Comparison of ENCODE assay signal across 20 cellular contexts in the genomic region with DNA sequence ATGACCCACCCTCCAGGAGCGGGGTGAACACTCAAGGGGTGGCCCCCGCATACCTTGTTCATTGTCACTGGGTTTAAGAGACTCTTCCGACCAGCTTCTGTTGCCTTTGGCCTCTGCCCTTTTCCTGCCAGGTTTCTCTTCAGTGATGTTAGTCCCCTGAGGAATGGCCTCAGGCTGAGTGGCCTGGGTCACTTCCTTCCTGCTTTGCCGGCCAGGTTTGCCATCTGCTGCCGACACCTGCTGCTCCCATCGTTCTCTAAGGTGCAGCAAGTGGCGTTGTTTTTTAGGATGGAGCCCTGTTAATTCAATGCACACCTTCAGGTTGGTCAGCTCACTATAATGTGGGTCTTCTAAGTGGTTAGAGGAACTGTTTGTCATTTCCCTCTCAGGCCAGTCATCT. TPM values are rescaled to one million over a fixed set of nuclear protein-coding genes. Genes with fewer than 3 reads are reported as not detected.
DNase-seq lines count a peak whose midpoint lies in the region; ATAC-seq and TF ChIP-seq lines count a peak whose summit lies in the region.
"Had no signal": no experiment of that assay in that cellular context is flagged by ENCODE, and none has a peak within 500 bp of the region (broad histone marks: within the 10 kb centered on the region; RNA-seq: fewer than 3 reads in every experiment).

No MANE protein-coding gene starts in this region.

- CTCF ChIA-PET in activated naive CD4-positive, alpha-beta T cell treated with anti-CD3 and anti-CD28 coated beads, Interleukin-2, amount 10 ng/mL, durations not matched to agents 7 days and 5 days (lab: Charles Lee): no interaction called here

- H3K4me3 ChIP-seq in body of pancreas: no peak overlapping the region
- H3K4me3 ChIP-seq: lower lobe of right lung had no signal

- no peaks in the 10 kb centered on the region for H3K27me3 ChIP-seq in body of pancreas
- H3K27me3 ChIP-seq: foreskin keratinocyte had no signal

- H3K27me3 Mint-ChIP-seq in activated naive CD4-positive, alpha-beta T cell treated with anti-CD3 and anti-CD28 coated beads, Interleukin-2, amount 10 ng/mL, durations not matched to agents 7 days and 5 days: no peaks in the 10 kb centered on the region
- H3K27me3 Mint-ChIP-seq in stimulated activated naive B cell treated with anti-CD40 and anti-IgM and Interleukin-4, amounts not matched to agents 10 μg/mL and 1 μg/mL and 100 μg/mL, for 72 hours: peaks cover 0 to 3% of the 10 kb centered on the region in 2 donors
- H3K27me3 Mint-ChIP-seq: activated T-helper 17 cell treated with anti-CD3 and anti-CD28 coated beads, Interleukin-2, amount 50 U/mL, for 72 hours had no signal

- 36 to 65% methylated on average over 4 to 7 of the region's 7 CpGs for WGBS in body of pancreas, 2 donors

- H3K27ac ChIP-seq in body of pancreas: no peak overlapping the region
- H3K27ac ChIP-seq: 22Rv1, foreskin keratinocyte, HL-60, lower lobe of right lung had no signal

- H3K36me3 Mint-ChIP-seq in activated naive CD4-positive, alpha-beta T cell treated with anti-CD3 and anti-CD28 coated beads, Interleukin-2, amount 10 ng/mL, durations not matched to agents 7 days and 5 days: peaks cover 49% of the 10 kb centered on the region
- peaks cover 17 to 30% of the 10 kb centered on the region in 2 donors for H3K36me3 Mint-ChIP-seq in activated naive CD4-positive, alpha-beta T cell treated with anti-CD3 and anti-CD28 coated beads, Interleukin-2, amount 50 U/mL, for 72 hours
- H3K36me3 Mint-ChIP-seq in stimulated activated naive B cell treated with anti-CD40 and anti-IgM and Interleukin-4, amounts not matched to agents 10 μg/mL and 1 μg/mL and 100 μg/mL, for 72 hours: peaks cover 31 to 51% of the 10 kb centered on the region in 2 donors

- DNase-seq in DMS153 (lab: John Stamatoyannopoulos, UW): peak; percentile 60
- DNase-seq in DMS153 treated with DMSO at 0.1 percent for 48 hours (lab: John Stamatoyannopoulos, UW; ENCODE audit: unreplicated experiment): no peak
- no peak for DNase-seq in activated naive CD4-positive, alpha-beta T cell treated with anti-CD3 and anti-CD28 coated beads, Interleukin-2, amount 10 ng/mL, durations not matched to agents 7 days and 5 days
- no peak for DNase-seq in activated naive CD4-positive, alpha-beta T cell treated with anti-CD3 and anti-CD28 coated beads, Interleukin-2, amount 50 U/mL, for 72 hours (ENCODE audit: low spot score in 2 of 2)
- peak in 3 of 4 donors; percentile 46 to 54 (median 49) for DNase-seq in body of pancreas
- DNase-seq in stimulated activated naive B cell treated with anti-CD40 and anti-IgM and Interleukin-4, amounts not matched to agents 10 μg/mL and 1 μg/mL and 100 μg/mL, for 72 hours: no peak
- no peak for DNase-seq in activated CD4-positive, alpha-beta T cell treated with anti-CD3 and anti-CD28 coated beads for 4 hours
- DNase-seq: AML-193; erythroblast; foreskin keratinocyte; GDM1; islet precursor cell; lower lobe of right lung; NK-92 treated with Interleukin-12 subunit alpha and Interleukin-12 subunit beta, amount 100 ng/mL, for 24 hours; WERI-Rb-1 had no signal

- TF ChIP-seq POLR2A in body of pancreas (IDR thresholded peaks at IDR 0.05): no peak

- H3K4me1 ChIP-seq in body of pancreas: no peaks in the 10 kb centered on the region
- H3K4me1 ChIP-seq: lower lobe of right lung had no signal

- H3K9me3 Mint-ChIP-seq in activated naive CD4-positive, alpha-beta T cell treated with anti-CD3 and anti-CD28 coated beads, Interleukin-2, amount 10 ng/mL, durations not matched to agents 7 days and 5 days: no peaks in the 10 kb centered on the region
- H3K9me3 Mint-ChIP-seq in activated naive CD4-positive, alpha-beta T cell treated with anti-CD3 and anti-CD28 coated beads, Interleukin-2, amount 50 U/mL, for 72 hours: no peaks in the 10 kb centered on the region
- no peaks in the 10 kb centered on the region for H3K9me3 Mint-ChIP-seq in stimulated activated naive B cell treated with anti-CD40 and anti-IgM and Interleukin-4, amounts not matched to agents 10 μg/mL and 1 μg/mL and 100 μg/mL, for 72 hours
- H3K9me3 Mint-ChIP-seq: activated T-helper 17 cell treated with anti-CD3 and anti-CD28 coated beads, Interleukin-2, amount 50 U/mL, for 72 hours had no signal

- H3K36me3 ChIP-seq in body of pancreas (replicated peaks in 1 of 2; ENCODE audit: insufficient read depth in 1 of 2, low read depth in 2 of 2): no peaks in the 10 kb centered on the region

- no peak overlapping the region for H3K4me3 Mint-ChIP-seq in activated naive CD4-positive, alpha-beta T cell treated with anti-CD3 and anti-CD28 coated beads, Interleukin-2, amount 10 ng/mL, durations not matched to agents 7 days and 5 days
- H3K4me3 Mint-ChIP-seq in stimulated activated naive B cell treated with anti-CD40 and anti-IgM and Interleukin-4, amounts not matched to agents 10 μg/mL and 1 μg/mL and 100 μg/mL, for 72 hours: no peak overlapping the region
- H3K4me3 Mint-ChIP-seq: activated T-helper 17 cell treated with anti-CD3 and anti-CD28 coated beads, Interleukin-2, amount 50 U/mL, for 72 hours had no signal

- no peaks in the 10 kb centered on the region for H3K9me3 ChIP-seq in body of pancreas
- H3K9me3 ChIP-seq: lower lobe of right lung had no signal

- H3K27ac Mint-ChIP-seq in activated naive CD4-positive, alpha-beta T cell treated with anti-CD3 and anti-CD28 coated beads, Interleukin-2, amount 10 ng/mL, durations not matched to agents 7 days and 5 days: peak overlapping the region; percentile 76
- peak overlapping the region in 1 of 2 donors; percentile 22 for H3K27ac Mint-ChIP-seq in activated naive CD4-positive, alpha-beta T cell treated with anti-CD3 and anti-CD28 coated beads, Interleukin-2, amount 50 U/mL, for 72 hours
- H3K27ac Mint-ChIP-seq in stimulated activated naive B cell treated with anti-CD40 and anti-IgM and Interleukin-4, amounts not matched to agents 10 μg/mL and 1 μg/mL and 100 μg/mL, for 72 hours: peak overlapping the region; percentile 16
- H3K27ac Mint-ChIP-seq: activated T-helper 17 cell treated with anti-CD3 and anti-CD28 coated beads, Interleukin-2, amount 50 U/mL, for 72 hours had no signal

- no peak for TF ChIP-seq CTCF in body of pancreas (IDR thresholded peaks at IDR 0.05)

- intact Hi-C loops in body of pancreas (cut with DNase I): no loop called here

- H3K4me1 Mint-ChIP-seq in activated naive CD4-positive, alpha-beta T cell treated with anti-CD3 and anti-CD28 coated beads, Interleukin-2, amount 10 ng/mL, durations not matched to agents 7 days and 5 days: peaks cover 72% of the 10 kb centered on the region
- peaks cover 0 to 11% of the 10 kb centered on the region in 2 donors for H3K4me1 Mint-ChIP-seq in stimulated activated naive B cell treated with anti-CD40 and anti-IgM and Interleukin-4, amounts not matched to agents 10 μg/mL and 1 μg/mL and 100 μg/mL, for 72 hours

- ATAC-seq in activated naive CD4-positive, alpha-beta T cell treated with anti-CD3 and anti-CD28 coated beads, Interleukin-2, amount 50 U/mL, for 72 hours: no peak
- ATAC-seq in body of pancreas (no peak), GM19395 (IDR thresholded peaks at IDR 0.05; ENCODE audit: unreplicated experiment) (no peak)
- ATAC-seq in stimulated activated naive B cell treated with anti-CD40 and anti-IgM and Interleukin-4, amounts not matched to agents 10 μg/mL and 1 μg/mL and 100 μg/mL, for 72 hours (replicated peaks): no peak
- ATAC-seq: activated T-helper 17 cell treated with anti-CD3 and anti-CD28 coated beads, Interleukin-2, amount 50 U/mL, for 72 hours; lower lobe of right lung; Panc1 had no signal

RNA-seq across cellular contexts. Expression of a gene that starts 34.2 kb away (rescaled TPM):
- 10 to 100 TPM; 46.9 to 48.3 TPM for total RNA-seq in activated naive CD4-positive, alpha-beta T cell treated with anti-CD3 and anti-CD28 coated beads, Interleukin-2, amount 50 U/mL, for 72 hours
- 10 to 100 TPM; 13.2 to 23.6 TPM for total RNA-seq in body of pancreas

Comparison
In these comparisons a context has a peak if more than half of its experiments do, and no peak if none do; other contexts are left out.
1. DNase-seq: peak in DMS153 (single experiment) and body of pancreas (3 of 4); none in DMS153 treated with DMSO at 0.1 percent for 48 hours (single experiment), activated naive CD4-positive, alpha-beta T cell treated with anti-CD3 and anti-CD28 coated beads, Interleukin-2, amount 10 ng/mL, durations not matched to agents 7 days and 5 days (single experiment), activated naive CD4-positive, alpha-beta T cell treated with anti-CD3 and anti-CD28 coated beads, Interleukin-2, amount 50 U/mL, for 72 hours (0 of 2), stimulated activated naive B cell treated with anti-CD40 and anti-IgM and Interleukin-4, amounts not matched to agents 10 μg/mL and 1 μg/mL and 100 μg/mL, for 72 hours (single experiment) and activated CD4-positive, alpha-beta T cell treated with anti-CD3 and anti-CD28 coated beads for 4 hours (0 of 2).